In genomic region chr19:43754562-43755255, GRCh38 we compare ENCODE assay signal across 8 cellular contexts. TPM values are rescaled to one million over a fixed set of nuclear protein-coding genes. Genes with fewer than 3 reads are reported as not detected.
DNase-seq lines count a peak whose midpoint lies in the region; ATAC-seq, FAIRE-seq and TF ChIP-seq lines count a peak whose summit lies in the region.

SMG9 (minus strand) TSS chr19:43754962; CDS start chr19:43750741, 4,221 bp downstream.

- no peak within 1 kb of the TSS for H2BK12ac ChIP-seq in H1 (ENCODE audit: low read depth, low read length)
- peak within 1 kb of the TSS; percentile 33 to 87 for H2BK12ac ChIP-seq in mesenchymal stem cell (ENCODE audit: low read length in 2 of 2)

- no peak for FAIRE-seq in H1 (lab: Jason Lieb, UNC)

- H2BK5ac ChIP-seq in H1 (ENCODE audit: low read depth, low read length) (peak within 1 kb of the TSS; percentile 55), mesenchymal stem cell (ENCODE audit: low read depth, low read length, poor library complexity, severe bottlenecking) (peak within 1 kb of the TSS; percentile 98)

- no peak within 1 kb of the TSS for H3K14ac ChIP-seq in H1 (ENCODE audit: insufficient read length)
- H3K14ac ChIP-seq in mesenchymal stem cell (ENCODE audit: low read length in 2 of 2) = peak within 1 kb of the TSS in 1 of 2 experiments; percentile 78

- H4K20me1 ChIP-seq in H1 (replicated peaks in 1 of 2; ENCODE audit: control insufficient read depth in 1 of 2, insufficient read depth in 2 of 2, low read length in 2 of 2) = no peaks in the 10 kb centered on the region

- peaks cover 4% of the 10 kb centered on the region; the same call in 1 of the 2 replicates for H3K23me2 ChIP-seq in H1 (ENCODE audit: low read depth, low read length)

- no peak within 1 kb of the TSS for H2BK20ac ChIP-seq in H1 (ENCODE audit: low read length)

- H3K27ac ChIP-seq in H1 (ENCODE audit: low read depth, low read length) (peak within 1 kb of the TSS; percentile 90), mesenchymal stem cell (ENCODE audit: low read length, poor library complexity, severe bottlenecking) (peak within 1 kb of the TSS; percentile 99)

- H4K8ac ChIP-seq in H1 (ENCODE audit: extremely low read depth, insufficient read depth, low read length) (peak within 1 kb of the TSS; percentile 96; the same call in 1 of the 2 replicates), mesenchymal stem cell (ENCODE audit: low read length) (peak within 1 kb of the TSS; percentile 91)

- H3K23ac ChIP-seq in H1 (ENCODE audit: insufficient read length) (no peak within 1 kb of the TSS), mesenchymal stem cell (ENCODE audit: low read length in 2 of 2) (peak within 1 kb of the TSS; percentile 27 to 51)

- H3K4me2 ChIP-seq in H1 (ENCODE audit: insufficient read depth in 1 of 2, low read depth in 2 of 2, low read length in 2 of 2) (peak within 1 kb of the TSS; percentile 77 to 88), mesenchymal stem cell (ENCODE audit: low read length, poor library complexity, severe bottlenecking) (peak within 1 kb of the TSS; percentile 100)

- WGBS in H1 (ENCODE audit: extremely low coverage in 1 of 2, insufficient coverage in 1 of 2, insufficient read length in 1 of 2, insufficient replicate concordance in 2 of 2, low coverage in 1 of 2, low lambda C conversion rate in 2 of 2, missing lambda C conversion rate in 1 of 2), 2 experiments = 1% methylated on average over 38 of the region's 70 CpGs; no CpG with 5 or more reads in 1 of the 2 experiments
- under 1% methylated on average over 70 of the region's 70 CpGs for WGBS in mesenchymal stem cell

- H3K79me2 ChIP-seq in H1 (ENCODE audit: control insufficient read depth in 1 of 2, insufficient read depth in 2 of 2, low read length in 2 of 2) = peaks cover 0 to 13% of the 10 kb centered on the region in 2 experiments; a peak in 1 of 4 replicates

- no peak for TF ChIP-seq CTCF in H1 (IDR thresholded peaks at IDR 0.05; ENCODE audit: control extremely low read depth in 1 of 3, insufficient read depth in 1 of 3, low read depth in 1 of 3, low read length in 3 of 3)

- H4K91ac ChIP-seq in H1 (replicated peaks; ENCODE audit: insufficient read length, low read length) = peak within 1 kb of the TSS; percentile 99
- H4K91ac ChIP-seq in mesenchymal stem cell (ENCODE audit: low read length) = peak within 1 kb of the TSS; percentile 83

- H3K9ac ChIP-seq in H1 (replicated peaks in 1 of 4; ENCODE audit: extremely low read depth in 1 of 4, low read depth in 3 of 4, low read length in 3 of 4) = peak within 1 kb of the TSS; percentile 84 to 94 (median 89)
- H3K9ac ChIP-seq in mesenchymal stem cell (ENCODE audit: low read length) = peak within 1 kb of the TSS; percentile 95

- no peak; a peak in 1 of 3 replicates for TF ChIP-seq EP300 in H1 (IDR thresholded peaks at IDR 0.05; ENCODE audit: borderline replicate concordance in 1 of 2, low read depth in 2 of 2, low read length in 2 of 2)

- DNase-seq in COR-L47 (lab: John Stamatoyannopoulos, UW) (peak; percentile 97), HUDEP-2 (lab: John Stamatoyannopoulos, UW; ENCODE audit: unreplicated experiment in 76 of 76) (peak in 75 of 76 experiments; percentile 82 to 100 (median 97)), NOMO-1 treated with dmso at 0.1 percent for 144 hours (lab: John Stamatoyannopoulos, UW; ENCODE audit: unreplicated experiment) (peak; percentile 92), H1 (ENCODE audit: low read depth in 1 of 2, low spot score in 2 of 2) (peak; percentile 93 to 97), mesenchymal stem cell (peak; percentile 98)
- peak; percentile 94 to 97 (median 97) for DNase-seq in activated CD8-positive, alpha-beta memory T cell treated with anti-CD3 and anti-CD28 coated beads for 48 hours (ENCODE audit: low read depth in 2 of 3, low spot score in 2 of 3)
- DNase-seq in stimulated activated CD8-positive, alpha-beta memory T cell treated with anti-CD3 and anti-CD28 coated beads, Interleukin-12 subunit alpha, Interleukin-12 subunit beta, amount 100 ng/mL, for 24 hours (ENCODE audit: extremely low read depth) = peak; percentile 95

- peak within 1 kb of the TSS; percentile 99 for H4K5ac ChIP-seq in H1 (ENCODE audit: insufficient read length, low read depth, low read length)

- peak; percentile 73 to 84; a peak in 2 of 3 replicates for TF ChIP-seq POLR2A in H1 (IDR thresholded peaks at IDR 0.05; ENCODE audit: control extremely low read depth in 1 of 2, low read depth in 2 of 2, low read length in 2 of 2)

- peak within 1 kb of the TSS; percentile 61; the same call in 1 of the 2 replicates for H2BK15ac ChIP-seq in H1 (ENCODE audit: low read length)
- H2BK15ac ChIP-seq in mesenchymal stem cell (ENCODE audit: low read depth, poor library complexity, severe bottlenecking) = peak within 1 kb of the TSS; percentile 80

- no peaks in the 10 kb centered on the region for H3K9me3 ChIP-seq in H1 (ENCODE audit: insufficient read depth in 2 of 2, low read depth in 1 of 2, low read length in 1 of 2)
- no peaks in the 10 kb centered on the region for H3K9me3 ChIP-seq in mesenchymal stem cell (ENCODE audit: control insufficient read depth, low read length)

- peak within 1 kb of the TSS; percentile 99 for H3K18ac ChIP-seq in H1 (ENCODE audit: extremely low read depth, low read length)
- H3K18ac ChIP-seq in mesenchymal stem cell (ENCODE audit: low read depth in 1 of 2, low read length in 2 of 2) = peak within 1 kb of the TSS; percentile 91 to 94

- POLR2A ChIA-PET in H1 (lab: Charles Lee; ENCODE audit: partially characterized antibody) = interaction anchor here (0.7 to 5.4 kb wide), 11 partner anchors 8 to 87 kb away, joined by 3 to 33 read pairs (median 4); no protein-coding TSS in a partner anchor

- H3K36me3 ChIP-seq in H1 (ENCODE audit: control insufficient read depth in 2 of 4, insufficient read depth in 4 of 4, low read length in 3 of 4) (peaks cover 0 to 10% (median 7%) of the 10 kb centered on the region in 4 experiments; a peak in 5 of 8 replicates), mesenchymal stem cell (ENCODE audit: control insufficient read depth in 1 of 2, insufficient read depth in 2 of 2, low read depth in 1 of 2, low read length in 2 of 2) (peaks cover 8 to 25% of the 10 kb centered on the region in 2 experiments)

- no peaks in the 10 kb centered on the region; a peak in 1 of 7 replicates for H3K4me1 ChIP-seq in H1 (replicated peaks in 1 of 4; ENCODE audit: control insufficient read depth in 3 of 4, insufficient read depth in 4 of 4, low read length in 3 of 4)
- peaks cover 24% of the 10 kb centered on the region for H3K4me1 ChIP-seq in mesenchymal stem cell (ENCODE audit: control insufficient read depth, insufficient read depth, low read depth, low read length)

- no peak for TF ChIP-seq RAD21 in H1 (IDR thresholded peaks at IDR 0.05 in 1 of 2, conservative IDR thresholded peaks at IDR 0.05 in 1 of 2; ENCODE audit: low read depth in 2 of 2, low read length in 2 of 2)

- peaks cover 3% of the 10 kb centered on the region; the same call in 1 of the 2 replicates for H3K79me1 ChIP-seq in H1 (ENCODE audit: low read depth, low read length)
- H3K79me1 ChIP-seq in mesenchymal stem cell (replicated peaks; ENCODE audit: low read length, poor library complexity, severe bottlenecking) = peaks cover 13% of the 10 kb centered on the region

- peak within 1 kb of the TSS; percentile 1; the same call in 1 of the 2 replicates for H2AFZ ChIP-seq in H1 (ENCODE audit: low read length)
- H2AFZ ChIP-seq in mesenchymal stem cell (ENCODE audit: low read depth, low read length) = peak within 1 kb of the TSS; percentile 85

- peak within 1 kb of the TSS; percentile 79 for H2BK120ac ChIP-seq in H1 (replicated peaks; ENCODE audit: low read depth, low read length)
- peak within 1 kb of the TSS; percentile 89 for H2BK120ac ChIP-seq in mesenchymal stem cell (ENCODE audit: low read depth, low read length)

- H3K4me3 ChIP-seq in H1 (ENCODE audit: extremely low read depth in 1 of 4, insufficient read depth in 2 of 4, low read depth in 3 of 4, low read length in 4 of 4) = peak within 1 kb of the TSS; percentile 67 to 88 (median 76)
- peak within 1 kb of the TSS; percentile 70 to 93 for H3K4me3 ChIP-seq in mesenchymal stem cell (ENCODE audit: insufficient read depth in 1 of 2, low read depth in 1 of 2, low read length in 2 of 2)

- H3K56ac ChIP-seq in H1 (replicated peaks; ENCODE audit: insufficient read length, low read depth, low read length) = peak within 1 kb of the TSS; percentile 94

- H2AK5ac ChIP-seq in H1 (ENCODE audit: low read depth, low read length) = peak within 1 kb of the TSS; percentile 91; the same call in 1 of the 2 replicates
- H2AK5ac ChIP-seq in mesenchymal stem cell (ENCODE audit: low read length, severe bottlenecking) = peak within 1 kb of the TSS; percentile 91

- H3K4ac ChIP-seq in H1 (replicated peaks; ENCODE audit: insufficient read length, low read depth, low read length) (peak within 1 kb of the TSS; percentile 97), mesenchymal stem cell (ENCODE audit: low read depth in 1 of 2, low read length in 2 of 2) (peak within 1 kb of the TSS; percentile 75 to 98)

- CTCF ChIA-PET in H1 (lab: Charles Lee; ENCODE audit: partially characterized antibody) = interaction anchor here (9.0 to 30.4 kb wide), 2 partner anchors 11 to 25 kb away, joined by 64 to 703 read pairs; partner anchors contain the start of gene KCNN4

- peak; percentile 53 for ATAC-seq in GM21381 (IDR thresholded peaks at IDR 0.05; ENCODE audit: unreplicated experiment)

- H3K27me3 ChIP-seq in H1 (replicated peaks in 1 of 4; ENCODE audit: control insufficient read depth in 3 of 4, extremely low read depth in 1 of 4, insufficient read depth in 3 of 4, low read length in 3 of 4) = no peaks in the 10 kb centered on the region
- H3K27me3 ChIP-seq in mesenchymal stem cell (ENCODE audit: control insufficient read depth in 1 of 2, insufficient read depth in 1 of 2, low read length in 2 of 2) = no peaks in the 10 kb centered on the region

TF ChIP-seq in H1, 55 proteins besides CTCF, POLR2A, EP300 and RAD21 (continues in another document):
- TF ChIP-seq SIN3A (conservative IDR thresholded peaks at IDR 0.05 in 1 of 2, IDR thresholded peaks at IDR 0.05 in 1 of 2; ENCODE audit: low read depth in 1 of 2, low read length in 2 of 2) (0 out of 4 replicates have a peak, but pooled peaks of 1 of the 2 experiments have one; percentile 6), TCF12 (IDR thresholded peaks at IDR 0.05; ENCODE audit: low read depth, low read length) (no peak)

RNA-seq across cellular contexts. Expression of gene SMG9, which starts in this region (rescaled TPM):
- 28.7 and 34.0 TPM in 2 replicates for total RNA-seq in H1 (2021; fragmentation: NEBNext Ultra II Directional; extraction: Animal tissue kit (Norgen Biotek cat#: 25700))
- 20.4 and 25.6 TPM in 2 replicates for polyA plus RNA-seq in H1 (2011; rRNA removed)
- 16.5 TPM for polyA plus RNA-seq in H1 (2011; cell fraction: cytosol; rRNA removed)
- 50.0 TPM for polyA plus RNA-seq in H1 (2011; cell fraction: nucleus; rRNA removed)
- polyA plus RNA-seq in H1 (2012, experiment 1 of 2) = 21.5 to 33.3 TPM (median 28.7 TPM) in 4 replicates
- 14.0 TPM for polyA plus RNA-seq in H1 (2012, experiment 2 of 2)
- polyA plus RNA-seq in H1 (2013, experiment 1 of 2) = 13.1 TPM
- polyA plus RNA-seq in H1 (2013, experiment 2 of 2) = 12.1 TPM
- 13.7 and 13.8 TPM in 2 replicates for polyA minus RNA-seq in H1 (2011; rRNA and poly(A)+ RNA removed)
- polyA minus RNA-seq in H1 (2011; cell fraction: cytosol; rRNA and poly(A)+ RNA removed) = 12.5 TPM
- polyA minus RNA-seq in H1 (2011; cell fraction: nucleus; rRNA and poly(A)+ RNA removed) = 15.1 TPM
- 20.5 TPM for polyA plus RNA-seq in mesenchymal stem cell (2013, experiment 1 of 2)
- 19.8 TPM for polyA plus RNA-seq in mesenchymal stem cell (2013, experiment 2 of 2)

Comparison
In these comparisons a context has a peak if more than half of its experiments do, and no peak if none do; other contexts are left out.
1. Peak in every context shown above with its lines: DNase-seq, ATAC-seq, H3K4me3 ChIP-seq and H3K27ac ChIP-seq.